ENCODE assay signal across 12 cellular contexts in genomic region chr15:31162721-31163510, GRCh38.
"Had no signal": no experiment of that assay in that cellular context is flagged by ENCODE, and none has a peak within 500 bp of the region (broad histone marks: within the 10 kb centered on the region; RNA-seq: fewer than 3 reads in every experiment).

No MANE protein-coding gene starts in this region.

- H3K36me3 ChIP-seq: left lung, tibial nerve had no signal

- H3K79me2 ChIP-seq: parathyroid adenoma had no signal

- H3K27me3 ChIP-seq: left lung, tibial nerve had no signal

- H3K9me3 ChIP-seq: left lung, tibial nerve had no signal

- H3K9ac ChIP-seq: parathyroid adenoma had no signal

- H3K27ac ChIP-seq: left lung, parathyroid adenoma, tibial nerve had no signal

- DNase-seq: activated naive CD4-positive, alpha-beta T cell treated with anti-CD3 and anti-CD28 coated beads, Interleukin-2, amount 50 U/mL, for 16 hours; activated T-cell treated with anti-CD3 and anti-CD28 coated beads for 4 hours; caudate nucleus; cortex of kidney; left lung; naive B cell; stimulated activated naive B cell treated with anti-CD40 and anti-IgM and Interleukin-4, amounts not matched to agents 10 μg/mL and 1 μg/mL and 100 μg/mL, for 72 hours; substantia nigra; T-cell; T-helper 9 cell had no signal

- H3K4me3 ChIP-seq: left lung, tibial nerve had no signal

- H3K4me1 ChIP-seq: left lung, parathyroid adenoma, tibial nerve had no signal

- H2AFZ ChIP-seq: parathyroid adenoma had no signal
